Comparison of ENCODE assay signal across 10 cellular contexts in genomic region chr12:64400041-64400440, GRCh38. TPM values are rescaled to one million over a fixed set of nuclear protein-coding genes. Genes with fewer than 3 reads are reported as not detected.
DNase-seq lines count a peak whose midpoint lies in the region; TF ChIP-seq lines count a peak whose summit lies in the region.
"Had no signal": no experiment of that assay in that cellular context is flagged by ENCODE, and none has a peak within 500 bp of the region (broad histone marks: within the 10 kb centered on the region; RNA-seq: fewer than 3 reads in every experiment).

No MANE protein-coding gene starts in this region.

- no peak overlapping the region for H4K91ac ChIP-seq in mesenchymal stem cell (ENCODE audit: low read length)

- no peak overlapping the region for H2BK5ac ChIP-seq in mesenchymal stem cell (ENCODE audit: low read depth, low read length, poor library complexity, severe bottlenecking)

- H3K4me1 ChIP-seq in mesenchymal stem cell (ENCODE audit: control insufficient read depth, insufficient read depth, low read depth, low read length) = peaks cover 3% of the 10 kb centered on the region
- H3K4me1 ChIP-seq: SJSA1 had no signal

- H4K8ac ChIP-seq in mesenchymal stem cell (ENCODE audit: low read length) = no peak overlapping the region

- H2BK120ac ChIP-seq in mesenchymal stem cell (ENCODE audit: low read depth, low read length) = no peak overlapping the region

- H3K36me3 ChIP-seq in mesenchymal stem cell (ENCODE audit: control insufficient read depth in 1 of 2, insufficient read depth in 2 of 2, low read depth in 1 of 2, low read length in 2 of 2) = no peaks in the 10 kb centered on the region
- peaks cover 3% of the 10 kb centered on the region for H3K36me3 ChIP-seq in WERI-Rb-1
- H3K36me3 ChIP-seq: heart right ventricle had no signal

- TF ChIP-seq CTCF in GM13976 (IDR thresholded peaks at IDR 0.05; ENCODE audit: borderline replicate concordance, control extremely low read depth, extremely low read depth, insufficient read depth, missing control alignments) (no peak), WERI-Rb-1 (IDR thresholded peaks at IDR 0.05; ENCODE audit: low read depth, low read length) (no peak)

- H3K79me1 ChIP-seq in mesenchymal stem cell (replicated peaks; ENCODE audit: low read length, poor library complexity, severe bottlenecking) = no peaks in the 10 kb centered on the region

- H3K9me3 ChIP-seq in mesenchymal stem cell (ENCODE audit: control insufficient read depth, low read length) (no peaks in the 10 kb centered on the region), WERI-Rb-1 (ENCODE audit: severe bottlenecking) (no peaks in the 10 kb centered on the region)
- H3K9me3 ChIP-seq: SJSA1 had no signal

- no peak overlapping the region for H3K4me2 ChIP-seq in mesenchymal stem cell (ENCODE audit: low read length, poor library complexity, severe bottlenecking)

- in situ Hi-C loops in GM13976 (cut with MboI; ENCODE audit: low sequenced_read_pairs, unreplicated experiment) = no loop called here

- no peak overlapping the region for H3K23ac ChIP-seq in mesenchymal stem cell (ENCODE audit: low read length in 2 of 2)

- H2BK12ac ChIP-seq in mesenchymal stem cell (ENCODE audit: low read length in 2 of 2) = no peak overlapping the region

- no peaks in the 10 kb centered on the region for H3K27me3 ChIP-seq in mesenchymal stem cell (ENCODE audit: control insufficient read depth in 1 of 2, insufficient read depth in 1 of 2, low read length in 2 of 2)
- H3K27me3 ChIP-seq in WERI-Rb-1 (ENCODE audit: insufficient read depth, low read depth, severe bottlenecking) = no peaks in the 10 kb centered on the region
- H3K27me3 ChIP-seq: heart right ventricle, SJSA1 had no signal

- H2AFZ ChIP-seq in mesenchymal stem cell (ENCODE audit: low read depth, low read length) = no peak overlapping the region

- no peak overlapping the region for H2BK15ac ChIP-seq in mesenchymal stem cell (ENCODE audit: low read depth, poor library complexity, severe bottlenecking)

- no peak overlapping the region for H3K9ac ChIP-seq in mesenchymal stem cell (ENCODE audit: low read length)

- H3K14ac ChIP-seq in mesenchymal stem cell (ENCODE audit: low read length in 2 of 2) = no peak overlapping the region

- H3K18ac ChIP-seq in mesenchymal stem cell (ENCODE audit: low read depth in 1 of 2, low read length in 2 of 2) = no peak overlapping the region

- peak overlapping the region; percentile 56 for H3K27ac ChIP-seq in angular gyrus (ENCODE audit: low read depth, low read length)
- H3K27ac ChIP-seq in mesenchymal stem cell (ENCODE audit: low read length, poor library complexity, severe bottlenecking) = no peak overlapping the region
- no peak overlapping the region for H3K27ac ChIP-seq in WERI-Rb-1
- H3K27ac ChIP-seq: heart right ventricle, SJSA1 had no signal

- DNase-seq in COLO829 (ENCODE audit: low spot score) = peak; percentile 39
- DNase-seq in M059J (ENCODE audit: low read depth) = peak; percentile 49
- DNase-seq in iris pigment epithelial cell (ENCODE audit: low read depth) = peak; percentile 89
- no peak for DNase-seq in GM13976 (ENCODE audit: low spot score)
- no peak for DNase-seq in mesenchymal stem cell
- no peak for DNase-seq in WERI-Rb-1
- DNase-seq in NCI-H146 treated with DMSO at 0.1 percent for 48 hours (lab: John Stamatoyannopoulos, UW; ENCODE audit: unreplicated experiment) = no peak
- DNase-seq: heart right ventricle had no signal

- WGBS in mesenchymal stem cell = 76% methylated on average over 4 of the region's 4 CpGs

- H3K4ac ChIP-seq in mesenchymal stem cell (ENCODE audit: low read depth in 1 of 2, low read length in 2 of 2) = no peak overlapping the region

- H3K4me3 ChIP-seq in mesenchymal stem cell (ENCODE audit: insufficient read depth in 1 of 2, low read depth in 1 of 2, low read length in 2 of 2) (no peak overlapping the region), WERI-Rb-1 (ENCODE audit: low read depth, low read length) (no peak overlapping the region)
- H3K4me3 ChIP-seq: heart right ventricle, SJSA1 had no signal

- H2AK5ac ChIP-seq in mesenchymal stem cell (ENCODE audit: low read length, severe bottlenecking) = no peak overlapping the region

RNA-seq across cellular contexts. Expression of gene XPOT, which starts 4.2 kb away (rescaled TPM):
- 39.8 and 57.5 TPM in 2 replicates for total RNA-seq in M059J (2014; rRNA removed; shearing (Covaris generic))
- polyA plus RNA-seq in mesenchymal stem cell (2013, experiment 1 of 2) = 86.7 TPM
- 87.2 TPM for polyA plus RNA-seq in mesenchymal stem cell (2013, experiment 2 of 2)

RNA-seq across cellular contexts. Expression of gene C12orf56, which starts 9.5 kb away (rescaled TPM):
- total RNA-seq in M059J (2014; rRNA removed; shearing (Covaris generic)) = not detected in 2 replicates
- not detected for polyA plus RNA-seq in mesenchymal stem cell (2013, experiment 1 of 2)
- polyA plus RNA-seq in mesenchymal stem cell (2013, experiment 2 of 2) = not detected
- total RNA-seq: heart right ventricle, SJSA1 had no signal
- polyA plus RNA-seq: heart right ventricle had no signal

RNA-seq across cellular contexts. Expression of gene TBK1, which starts 51.9 kb away (rescaled TPM):
- total RNA-seq in M059J (2014; rRNA removed; shearing (Covaris generic)) = 18.8 and 25.7 TPM in 2 replicates
- polyA plus RNA-seq in mesenchymal stem cell (2013, experiment 1 of 2) = 17.0 TPM
- polyA plus RNA-seq in mesenchymal stem cell (2013, experiment 2 of 2) = 17.4 TPM

Comparison
In these comparisons a context has a peak if more than half of its experiments do, and no peak if none do; other contexts are left out.
1. DNase-seq: peak in COLO829 (single experiment), M059J (single experiment) and iris pigment epithelial cell (single experiment); none in GM13976 (single experiment), mesenchymal stem cell (single experiment), WERI-Rb-1 (single experiment) and NCI-H146 treated with DMSO at 0.1 percent for 48 hours (single experiment).